ENCODE assay signal across 8 cellular contexts in the genomic region with DNA sequence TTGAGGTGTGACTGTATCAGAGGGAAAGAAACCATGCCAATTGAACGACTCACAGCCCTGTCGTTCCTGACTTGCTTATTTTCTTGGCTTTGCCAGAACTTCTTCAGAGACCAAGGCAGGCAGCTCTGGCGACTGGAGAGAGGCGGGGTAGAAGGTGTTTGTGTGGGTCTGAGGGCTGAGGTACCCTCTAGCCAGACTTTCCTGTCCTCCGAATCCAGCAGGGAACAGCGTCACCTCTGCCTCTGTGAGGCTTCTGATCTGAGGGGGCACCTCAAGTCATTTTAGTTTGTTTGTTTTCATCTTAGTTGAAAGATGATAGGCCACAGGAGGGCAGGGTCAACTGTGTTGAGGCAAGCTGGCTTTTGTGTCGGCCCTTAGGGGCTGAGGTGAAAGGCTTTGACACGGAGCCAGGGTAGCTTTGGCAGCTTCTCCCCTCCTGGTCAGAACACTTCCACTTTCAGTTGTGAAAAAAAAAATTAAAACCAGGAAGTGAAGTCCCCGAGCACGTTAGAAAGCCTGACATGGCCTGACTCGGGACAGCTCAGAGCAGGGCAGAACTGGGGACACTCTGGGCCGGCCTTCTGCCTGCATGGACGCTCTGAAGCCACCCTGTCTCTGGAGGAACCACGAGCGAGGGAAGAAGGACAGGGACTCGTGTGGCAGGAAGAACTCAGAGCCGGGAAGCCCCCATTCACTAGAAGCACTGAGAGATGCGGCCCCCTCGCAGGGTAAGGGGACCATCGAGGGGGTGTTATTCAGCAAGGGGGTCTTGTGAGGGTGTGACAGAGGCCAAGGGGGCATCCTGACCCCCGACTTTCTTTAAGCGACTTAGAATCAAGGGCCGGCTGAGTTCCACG. TPM values are rescaled to one million over a fixed set of nuclear protein-coding genes. Genes with fewer than 3 reads are reported as not detected.
DNase-seq lines count a peak whose midpoint lies in the region; ATAC-seq and TF ChIP-seq lines count a peak whose summit lies in the region.

No MANE protein-coding gene starts in this region.

- peak overlapping the region; percentile 96 to 100 (median 100) for H3K4me3 Mint-ChIP-seq in naive B cell

- peak overlapping the region; percentile 99 to 100 (median 100) for H3K27ac Mint-ChIP-seq in naive B cell

- H3K9me3 Mint-ChIP-seq in naive B cell = peaks cover 0 to 6% (median 0%) of the 10 kb centered on the region in 7 donors

- TF ChIP-seq CTCF in DOHH2 (IDR thresholded peaks at IDR 0.05; ENCODE audit: low read depth, low read length, poor library complexity, severe bottlenecking) = no peak

- peak overlapping the region; percentile 78 for H3K4me3 ChIP-seq in DOHH2 (ENCODE audit: low read length)
- H3K4me3 ChIP-seq in effector memory CD4-positive, alpha-beta T cell (ENCODE audit: insufficient read depth, low read depth, low read length, poor library complexity, severe bottlenecking) = peak overlapping the region; percentile 84

- peaks cover 50 to 64% (median 64%) of the 10 kb centered on the region in 3 donors for H3K4me1 Mint-ChIP-seq in naive B cell

- H3K9me2 ChIP-seq in DOHH2 (replicated peaks; ENCODE audit: control insufficient read depth, low read length) = no peaks in the 10 kb centered on the region

- no peaks in the 10 kb centered on the region for H3F3A ChIP-seq in DOHH2 (ENCODE audit: control insufficient read depth, insufficient read depth)

- H3K4me1 ChIP-seq in DOHH2 (ENCODE audit: control insufficient read depth, low read length) = peaks cover 26% of the 10 kb centered on the region
- H3K4me1 ChIP-seq in effector memory CD4-positive, alpha-beta T cell (ENCODE audit: control insufficient read depth, insufficient read depth, low read length, poor library complexity, severe bottlenecking) = peaks cover 19% of the 10 kb centered on the region

- peak; percentile 52 for DNase-seq in HT1080 (ENCODE audit: low read depth)
- peak in 2 of 3 donors; percentile 18 to 27 for DNase-seq in effector memory CD4-positive, alpha-beta T cell
- DNase-seq in naive B cell = peak; percentile 72
- DNase-seq in ureter (ENCODE audit: low spot score) = peak; percentile 57
- no peak for DNase-seq in NCI-H2107 (lab: John Stamatoyannopoulos, UW)

- no peaks in the 10 kb centered on the region for H3K9me3 ChIP-seq in DOHH2 (ENCODE audit: control insufficient read depth, insufficient read depth, low read length)
- H3K9me3 ChIP-seq in effector memory CD4-positive, alpha-beta T cell (ENCODE audit: control insufficient read depth, low read length) = no peaks in the 10 kb centered on the region

- ATAC-seq in GM21381 (IDR thresholded peaks at IDR 0.05; ENCODE audit: unreplicated experiment) (peak; percentile 81), naive B cell (ENCODE audit: low read depth in 2 of 2) (peak; percentile 87 to 91)
- ATAC-seq in activated CD4-positive, CD25-positive, alpha-beta regulatory T cell treated with anti-CD3 and anti-CD28 coated beads, Interleukin-2, amount 50 U/mL, for 24 hours = peak; percentile 78 to 81

- peak overlapping the region; percentile 93 for H3K4me2 ChIP-seq in DOHH2 (ENCODE audit: low read length)

- H4K20me1 ChIP-seq in DOHH2 (ENCODE audit: control insufficient read depth, insufficient read depth, low read depth, low read length) = no peaks in the 10 kb centered on the region

- no peaks in the 10 kb centered on the region for H3K27me3 Mint-ChIP-seq in naive B cell

- peak overlapping the region; percentile 9 for H3K27ac ChIP-seq in DOHH2 (ENCODE audit: low read depth, low read length)
- peak overlapping the region; percentile 93 for H3K27ac ChIP-seq in effector memory CD4-positive, alpha-beta T cell (ENCODE audit: insufficient read depth, low read length, poor library complexity, severe bottlenecking)

- H3K79me2 ChIP-seq in DOHH2 (ENCODE audit: control insufficient read depth, low read length) = peaks cover 32% of the 10 kb centered on the region

- peaks cover 2 to 11% of the 10 kb centered on the region in 2 donors for H3K36me3 Mint-ChIP-seq in naive B cell

- no peaks in the 10 kb centered on the region for H3K36me3 ChIP-seq in DOHH2 (ENCODE audit: control insufficient read depth, low read length)
- H3K36me3 ChIP-seq in effector memory CD4-positive, alpha-beta T cell (ENCODE audit: control insufficient read depth, insufficient read depth, low read length) = no peaks in the 10 kb centered on the region

- H3K27me3 ChIP-seq in DOHH2 (ENCODE audit: control insufficient read depth, low read length) = no peaks in the 10 kb centered on the region
- H3K27me3 ChIP-seq in effector memory CD4-positive, alpha-beta T cell (replicated peaks; ENCODE audit: control insufficient read depth, insufficient read depth, low read length, poor library complexity, severe bottlenecking) = no peaks in the 10 kb centered on the region

RNA-seq across cellular contexts. Expression of gene ACSL5, which starts 2.0 kb away (rescaled TPM):
- 0.17 and 0.63 TPM in 2 replicates for total RNA-seq in HT1080 (2014; rRNA removed; shearing (Covaris generic))
- 0.41 and 0.83 TPM in 2 replicates for polyA plus RNA-seq in HT1080 (2015; cell fraction: cytosol; rRNA removed)
- 0.52 and 1.0 TPM in 2 replicates for polyA plus RNA-seq in HT1080 (2015; cell fraction: nucleus; rRNA removed)
- polyA plus RNA-seq in naive B cell (ENCODE audit: low read depth in 6 of 6) = 10 to 100 TPM; 38.9 to 89.1 (median 60.2) TPM
- total RNA-seq in ureter = 117 TPM

Comparison
In these comparisons a context has a peak if more than half of its experiments do, and no peak if none do; other contexts are left out.
1. RNA of gene ACSL5, which starts 2.0 kb away (total RNA-seq): 117 TPM in ureter (single experiment); 0.17 to 0.63 TPM in HT1080; every median in the first group is over 10 times any median in the second.
2. Peak in every context shown above with its lines, with median percentiles within 50 percentile points of each other: ATAC-seq.